Comparison of ENCODE assay signal across 9 cellular contexts in genomic region chr5:141121563-141121962, GRCh38. TPM values are rescaled to one million over a fixed set of nuclear protein-coding genes. Genes with fewer than 3 reads are reported as not detected.
DNase-seq lines count a peak whose midpoint lies in the region; ATAC-seq and TF ChIP-seq lines count a peak whose summit lies in the region.
"Had no signal": no experiment of that assay in that cellular context is flagged by ENCODE, and none has a peak within 500 bp of the region (broad histone marks: within the 10 kb centered on the region; RNA-seq: fewer than 3 reads in every experiment).

TSS of gene PCDHB4 (plus strand) at chr5:141121818. CDS start at chr5:141121999, 181 bp downstream.

- H3K4me1 Mint-ChIP-seq in natural killer cell: no peaks in the 10 kb centered on the region

- intact Hi-C loops in natural killer cell (cut with micrococcal nuclease): no loop called here

- H3K4me3 ChIP-seq in right atrium auricular region (peak within 1 kb of the TSS; percentile 19 to 25), SJCRH30 (no peak within 1 kb of the TSS)

- H3K27ac Mint-ChIP-seq in natural killer cell: no peak within 1 kb of the TSS

- peaks cover 8% of the 10 kb centered on the region for H3K36me3 Mint-ChIP-seq in natural killer cell

- H3K4me1 ChIP-seq in right atrium auricular region: no peaks in the 10 kb centered on the region
- H3K4me1 ChIP-seq in SJCRH30: no peaks in the 10 kb centered on the region

- no peaks in the 10 kb centered on the region for H3K36me3 ChIP-seq in right atrium auricular region
- no peaks in the 10 kb centered on the region; the same call in 1 of the 2 replicates for H3K36me3 ChIP-seq in SJCRH30

- H3K27me3 ChIP-seq in right atrium auricular region: no peaks in the 10 kb centered on the region
- no peaks in the 10 kb centered on the region for H3K27me3 ChIP-seq in SJCRH30

- H3K9me3 Mint-ChIP-seq in natural killer cell: peaks cover 3 to 4% of the 10 kb centered on the region in 2 donors

- H3K9me3 ChIP-seq in right atrium auricular region (peaks cover 5 to 23% of the 10 kb centered on the region in 2 donors), SJCRH30 (replicated peaks) (no peaks in the 10 kb centered on the region)

- DNase-seq in NCI-H446 (lab: John Stamatoyannopoulos, UW) (peak; percentile 10 to 33), NCI-H446 treated with DMSO at 0.1 percent for 48 hours (lab: John Stamatoyannopoulos, UW) (no peak), RPMI7951 (ENCODE audit: low read depth) (peak; percentile 31), right atrium auricular region (ENCODE audit: low spot score) (no peak), superior temporal gyrus (ENCODE audit: extremely low spot score) (peak; percentile 63), SJCRH30 (no peak), natural killer cell (no peak)

- no peak within 1 kb of the TSS for H3K27ac ChIP-seq in right atrium auricular region
- no peak within 1 kb of the TSS for H3K27ac ChIP-seq in SJCRH30

- H3K4me3 Mint-ChIP-seq in natural killer cell: no peak within 1 kb of the TSS

- ATAC-seq in GM18868 (IDR thresholded peaks at IDR 0.05; ENCODE audit: unreplicated experiment) (no peak), natural killer cell (no peak)

- peaks cover 0 to 7% of the 10 kb centered on the region in 2 donors for H3K27me3 Mint-ChIP-seq in natural killer cell (ENCODE audit: low read depth in 2 of 2)

- TF ChIP-seq CTCF in right atrium auricular region (IDR thresholded peaks at IDR 0.05) (peak in 1 of 2 donors; percentile 49), natural killer cell (IDR thresholded peaks at IDR 0.05) (no peak)

RNA-seq across cellular contexts. Expression of gene PCDHB4, which starts in this region (rescaled TPM):
- under 0.01 and 0.12 TPM in 2 replicates for total RNA-seq in RPMI7951 (2014; rRNA removed; shearing (Covaris generic))
- total RNA-seq in right atrium auricular region (1 to 10 TPM; 1.6 to 2.6 TPM), natural killer cell (not detected)
- 0.25 and 0.42 TPM in 2 replicates for total RNA-seq in SJCRH30 (2014; rRNA removed; shearing (Covaris generic))
- total RNA-seq: T-helper 1 cell treated with Interleukin-12 subunit alpha and Interleukin-12 subunit beta and Interleukin-4 antibody, amounts not matched to agents 30 ng/mL and 1 ng/mL, for 36 hours had no signal

Comparison
In these comparisons a context has a peak if more than half of its experiments do, and no peak if none do; other contexts are left out.
1. DNase-seq: peak in NCI-H446 (2 of 2) and superior temporal gyrus (single experiment); none in NCI-H446 treated with DMSO at 0.1 percent for 48 hours (single experiment), right atrium auricular region (single experiment), SJCRH30 (0 of 2) and natural killer cell (single experiment).
2. Peak in DNase-seq in RPMI7951; RNA of the gene not detected or under 1 TPM.